In the genomic region with DNA sequence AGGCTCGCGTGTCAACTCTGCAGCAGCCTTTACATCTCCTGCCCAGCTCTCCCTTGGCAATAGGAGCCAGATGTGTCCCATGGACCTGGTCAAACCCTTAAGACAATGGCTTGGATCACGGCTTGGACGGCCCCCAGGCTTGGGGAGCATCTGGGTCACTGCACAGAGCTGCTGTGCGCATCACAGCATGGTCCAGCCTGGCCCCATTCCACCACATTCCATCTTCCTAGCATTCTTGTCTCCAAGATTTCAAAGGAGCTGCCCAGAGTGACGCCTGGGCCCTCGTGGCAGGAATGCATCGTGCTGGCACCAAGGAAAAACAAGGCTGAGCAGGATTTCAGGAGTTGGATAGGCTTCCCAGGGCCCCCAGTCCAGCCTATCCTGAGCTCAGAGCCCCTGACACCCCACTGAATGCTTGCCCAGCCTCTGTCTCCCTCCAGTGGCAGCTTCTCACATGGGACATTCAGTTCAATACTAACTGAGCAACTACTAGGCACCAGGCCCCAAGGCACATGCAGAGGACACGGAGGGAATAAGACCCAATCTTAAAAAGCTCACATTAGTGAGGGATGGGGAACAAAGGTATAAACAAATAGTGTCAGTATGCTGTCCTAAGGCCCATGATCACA, we compare ENCODE assay signal across 8 cellular contexts. TPM values are rescaled to one million over a fixed set of nuclear protein-coding genes. Genes with fewer than 3 reads are reported as not detected.
DNase-seq lines count a peak whose midpoint lies in the region; TF ChIP-seq lines count a peak whose summit lies in the region.

No MANE protein-coding gene starts in this region.

- H3K4me3 ChIP-seq in BJ (ENCODE audit: low read depth, low read length) = no peak overlapping the region

- no peak overlapping the region for H3K4me3 Mint-ChIP-seq in activated T-helper 2 cell treated with anti-CD3 and anti-CD28 coated beads, Interferon-gamma antibody, Interleukin-2, Interleukin-4, amounts not matched to agents 10 μg/mL and 5 μg/mL and 100 μg/mL, durations not matched to agents 14 hours and 24 hours and 36 hours (ENCODE audit: low read depth)
- H3K4me3 Mint-ChIP-seq in immature natural killer cell = peak overlapping the region; percentile 80 to 92 (median 86)

- peaks cover 15% of the 10 kb centered on the region for H3K36me3 Mint-ChIP-seq in activated T-helper 2 cell treated with anti-CD3 and anti-CD28 coated beads, Interferon-gamma antibody, Interleukin-2, Interleukin-4, amounts not matched to agents 10 μg/mL and 5 μg/mL and 100 μg/mL, durations not matched to agents 14 hours and 24 hours and 36 hours (ENCODE audit: low read depth)
- H3K36me3 Mint-ChIP-seq in immature natural killer cell = peaks cover 0 to 11% (median 10%) of the 10 kb centered on the region in 3 donors

- peak overlapping the region; percentile 99 for H3K27ac Mint-ChIP-seq in activated T-helper 2 cell treated with anti-CD3 and anti-CD28 coated beads, Interferon-gamma antibody, Interleukin-2, Interleukin-4, amounts not matched to agents 10 μg/mL and 5 μg/mL and 100 μg/mL, durations not matched to agents 14 hours and 24 hours and 36 hours
- H3K27ac Mint-ChIP-seq in immature natural killer cell = peak overlapping the region; percentile 99 to 100 (median 100)

- H3K27ac ChIP-seq in substantia nigra (ENCODE audit: low read depth, low read length, poor library complexity, severe bottlenecking) = peak overlapping the region; percentile 100

- POLR2A ChIA-PET in BJ (lab: Charles Lee) = no interaction called here

- intact Hi-C loops in activated T-helper 2 cell treated with anti-CD3 and anti-CD28 coated beads, Interferon-gamma antibody, Interleukin-2, Interleukin-4, amounts not matched to agents 10 μg/mL and 5 μg/mL and 100 μg/mL, durations not matched to agents 14 hours and 24 hours and 36 hours (cut with micrococcal nuclease) = loop anchor here (1.0 to 2.0 kb wide), 3 partner anchors 37 to 89 kb away; partner anchors contain the start of gene CMTM3

- no peak for DNase-seq in BJ (ENCODE audit: low read depth)
- peak; percentile 72 for DNase-seq in HS-27A (ENCODE audit: low read depth)
- no peak for DNase-seq in activated T-helper 2 cell treated with anti-CD3 and anti-CD28 coated beads, Interferon-gamma antibody, Interleukin-2, Interleukin-4, amounts not matched to agents 10 μg/mL and 5 μg/mL and 100 μg/mL, durations not matched to agents 14 hours and 24 hours and 36 hours (ENCODE audit: low spot score)
- peak in 1 of 3 donors; percentile 24 for DNase-seq in immature natural killer cell
- peak in 11 of 49 donors; percentile 23 to 55 (median 33) for DNase-seq in substantia nigra (lab: John Stamatoyannopoulos, UW)
- DNase-seq in NCI-H2227 (lab: John Stamatoyannopoulos, UW; ENCODE audit: unreplicated experiment) = no peak
- DNase-seq in GDM1 (lab: John Stamatoyannopoulos, UW) = no peak
- DNase-seq in DMS79 (lab: John Stamatoyannopoulos, UW) = no peak

- H3K27me3 ChIP-seq in BJ (ENCODE audit: control insufficient read depth, insufficient read depth, low read length) = no peaks in the 10 kb centered on the region

- peaks cover 9% of the 10 kb centered on the region for H3K36me3 ChIP-seq in BJ (ENCODE audit: control insufficient read depth, insufficient read depth, low read length)

- H3K27me3 Mint-ChIP-seq in activated T-helper 2 cell treated with anti-CD3 and anti-CD28 coated beads, Interferon-gamma antibody, Interleukin-2, Interleukin-4, amounts not matched to agents 10 μg/mL and 5 μg/mL and 100 μg/mL, durations not matched to agents 14 hours and 24 hours and 36 hours (ENCODE audit: low read depth) = no peaks in the 10 kb centered on the region
- H3K27me3 Mint-ChIP-seq in immature natural killer cell (ENCODE audit: low read depth in 3 of 3) = peaks cover 0 to 6% (median 0%) of the 10 kb centered on the region in 3 donors

- peaks cover 49% of the 10 kb centered on the region for H3K4me1 Mint-ChIP-seq in activated T-helper 2 cell treated with anti-CD3 and anti-CD28 coated beads, Interferon-gamma antibody, Interleukin-2, Interleukin-4, amounts not matched to agents 10 μg/mL and 5 μg/mL and 100 μg/mL, durations not matched to agents 14 hours and 24 hours and 36 hours (ENCODE audit: low read depth)
- peaks cover 59 to 63% of the 10 kb centered on the region in 2 donors for H3K4me1 Mint-ChIP-seq in immature natural killer cell

- CTCF ChIA-PET in BJ (lab: Yijun Ruan, JAX) = interaction anchor here (0.5 to 1.5 kb wide), 15 partner anchors 10 to 915 kb away, joined by 3 to 12 read pairs (median 4); no protein-coding TSS in a partner anchor

- peak; percentile 61 for TF ChIP-seq CTCF in BJ (IDR thresholded peaks at IDR 0.05; ENCODE audit: insufficient read depth, low read depth, low read length)

- no peaks in the 10 kb centered on the region for H3K9me3 Mint-ChIP-seq in activated T-helper 2 cell treated with anti-CD3 and anti-CD28 coated beads, Interferon-gamma antibody, Interleukin-2, Interleukin-4, amounts not matched to agents 10 μg/mL and 5 μg/mL and 100 μg/mL, durations not matched to agents 14 hours and 24 hours and 36 hours
- no peaks in the 10 kb centered on the region for H3K9me3 Mint-ChIP-seq in immature natural killer cell

RNA-seq across cellular contexts. Expression of gene TK2, which starts 34.3 kb away (rescaled TPM):
- 38.9 and 42.7 TPM in 2 replicates for polyA plus RNA-seq in BJ (2011; rRNA removed)
- polyA minus RNA-seq in BJ (2011; rRNA and poly(A)+ RNA removed) = 28.9 and 35.5 TPM in 2 replicates
- 5.9 and 7.3 TPM in 2 replicates for total RNA-seq in activated T-helper 2 cell treated with anti-CD3 and anti-CD28 coated beads, Interferon-gamma antibody, Interleukin-2, Interleukin-4, amounts not matched to agents 10 μg/mL and 5 μg/mL and 100 μg/mL, durations not matched to agents 14 hours and 24 hours and 36 hours
- polyA plus RNA-seq in immature natural killer cell = 10 to 100 TPM in 1 of 3 donors, 1 to 10 TPM in 2; 8.2 to 19.9 (median 9.8) TPM

RNA-seq across cellular contexts. Expression of gene CKLF, which starts 36.7 kb away (rescaled TPM):
- polyA plus RNA-seq in BJ (2011; rRNA removed) = 60.8 and 66.9 TPM in 2 replicates
- 12.4 and 24.9 TPM in 2 replicates for polyA minus RNA-seq in BJ (2011; rRNA and poly(A)+ RNA removed)
- 102 and 110 TPM in 2 replicates for total RNA-seq in activated T-helper 2 cell treated with anti-CD3 and anti-CD28 coated beads, Interferon-gamma antibody, Interleukin-2, Interleukin-4, amounts not matched to agents 10 μg/mL and 5 μg/mL and 100 μg/mL, durations not matched to agents 14 hours and 24 hours and 36 hours
- polyA plus RNA-seq in immature natural killer cell = 100 to 1,000 TPM; 226 to 318 (median 229) TPM

RNA-seq across cellular contexts. Expression of gene CMTM1, which starts 50.6 kb away (rescaled TPM):
- polyA plus RNA-seq in BJ (2011; rRNA removed) (2.7 and 3.2 TPM in 2 replicates), immature natural killer cell (1 to 10 TPM; 1.1 to 3.1 (median 2.2) TPM)
- 2.4 and 3.3 TPM in 2 replicates for polyA minus RNA-seq in BJ (2011; rRNA and poly(A)+ RNA removed)
- total RNA-seq in activated T-helper 2 cell treated with anti-CD3 and anti-CD28 coated beads, Interferon-gamma antibody, Interleukin-2, Interleukin-4, amounts not matched to agents 10 μg/mL and 5 μg/mL and 100 μg/mL, durations not matched to agents 14 hours and 24 hours and 36 hours = 9.1 and 10.7 TPM in 2 replicates
